Comparison of ENCODE assay signal across 1 cellular context in the genomic region with DNA sequence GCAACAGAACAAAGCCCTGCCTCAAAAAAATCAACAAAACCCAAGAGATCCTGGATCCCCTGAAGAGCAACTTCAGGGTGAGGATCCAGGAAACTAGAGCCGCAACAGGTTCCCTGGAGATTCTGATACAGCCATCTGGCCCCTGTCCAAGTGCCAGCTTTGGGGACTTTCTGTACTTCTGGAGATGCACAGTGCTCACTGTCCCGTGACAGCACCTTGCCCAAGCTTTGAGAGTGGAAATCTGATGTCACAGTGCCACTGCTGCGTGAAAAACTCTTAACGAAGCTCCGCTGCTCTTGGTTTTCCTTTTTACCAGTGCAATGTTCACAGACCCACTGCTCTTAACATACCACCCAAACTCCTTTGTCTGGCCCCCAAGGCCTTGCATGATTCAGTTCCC.
TF ChIP-seq lines count a peak whose summit lies in the region.

No MANE protein-coding gene starts in this region.

TF ChIP-seq in HepG2, 621 proteins besides CTCF, POLR2A, EP300 and RAD21:
- no peak for TF ChIP-seq AHR (CRISPR knock-in tag; IDR thresholded peaks at IDR 0.05)
- TF ChIP-seq ZFP36L1 (CRISPR knock-in tag; IDR thresholded peaks at IDR 0.05), result no peak
- no peak for TF ChIP-seq CAMTA2 (CRISPR knock-in tag; IDR thresholded peaks at IDR 0.05; ENCODE audit: borderline replicate concordance)
- no peak for TF ChIP-seq TAF1 (CRISPR knock-in tag; IDR thresholded peaks at IDR 0.05)
- TF ChIP-seq ZNF24 (IDR thresholded peaks at IDR 0.05), result no peak
- TF ChIP-seq SRY (CRISPR knock-in tag; IDR thresholded peaks at IDR 0.05), result no peak
- TF ChIP-seq HIVEP1 (CRISPR knock-in tag; IDR thresholded peaks at IDR 0.05), result no peak
- no peak for TF ChIP-seq MED8 (CRISPR knock-in tag; IDR thresholded peaks at IDR 0.05; ENCODE audit: insufficient replicate concordance)
- no peak for TF ChIP-seq KLF13 (CRISPR knock-in tag; IDR thresholded peaks at IDR 0.05)
- TF ChIP-seq, protein P1, sequence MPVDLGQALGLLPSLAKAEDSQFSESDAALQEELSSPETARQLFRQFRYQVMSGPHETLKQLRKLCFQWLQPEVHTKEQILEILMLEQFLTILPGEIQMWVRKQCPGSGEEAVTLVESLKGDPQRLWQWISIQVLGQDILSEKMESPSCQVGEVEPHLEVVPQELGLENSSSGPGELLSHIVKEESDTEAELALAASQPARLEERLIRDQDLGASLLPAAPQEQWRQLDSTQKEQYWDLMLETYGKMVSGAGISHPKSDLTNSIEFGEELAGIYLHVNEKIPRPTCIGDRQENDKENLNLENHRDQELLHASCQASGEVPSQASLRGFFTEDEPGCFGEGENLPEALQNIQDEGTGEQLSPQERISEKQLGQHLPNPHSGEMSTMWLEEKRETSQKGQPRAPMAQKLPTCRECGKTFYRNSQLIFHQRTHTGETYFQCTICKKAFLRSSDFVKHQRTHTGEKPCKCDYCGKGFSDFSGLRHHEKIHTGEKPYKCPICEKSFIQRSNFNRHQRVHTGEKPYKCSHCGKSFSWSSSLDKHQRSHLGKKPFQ (CRISPR knock-in tag; IDR thresholded peaks at IDR 0.05; ENCODE audit: insufficient replicate concordance), result no peak
- no peak for TF ChIP-seq SMYD3 (CRISPR knock-in tag; IDR thresholded peaks at IDR 0.05)
